Comparison of ENCODE assay signal across 8 cellular contexts in genomic region chr22:49838771-49839717, GRCh38. TPM values are rescaled to one million over a fixed set of nuclear protein-coding genes. Genes with fewer than 3 reads are reported as not detected.
DNase-seq lines count a peak whose midpoint lies in the region; ATAC-seq and TF ChIP-seq lines count a peak whose summit lies in the region.

No MANE protein-coding gene starts in this region.

- peak overlapping the region; percentile 97 for H3K27ac Mint-ChIP-seq in T-helper 17 cell
- H3K27ac Mint-ChIP-seq in activated naive CD8-positive, alpha-beta T cell: peak overlapping the region; percentile 96

- peaks cover 0 to 17% (median 6%) of the 10 kb centered on the region in 6 donors for H3K4me1 ChIP-seq in spleen
- H3K4me1 ChIP-seq in tibial nerve: no peaks in the 10 kb centered on the region

- no peaks in the 10 kb centered on the region for H3K9me3 Mint-ChIP-seq in activated naive CD8-positive, alpha-beta T cell (ENCODE audit: low read depth)

- peak overlapping the region; percentile 93 for H3K4me3 Mint-ChIP-seq in T-helper 17 cell
- H3K4me3 Mint-ChIP-seq in activated naive CD8-positive, alpha-beta T cell: peak overlapping the region; percentile 85

- DNase-seq in CMK (ENCODE audit: low read depth): peak; percentile 69
- peak; percentile 85 to 91 (median 89) for DNase-seq in T-helper 17 cell
- peak; percentile 89 for DNase-seq in spleen
- DNase-seq in NCI-H82 treated with DMSO at 0.1 percent for 48 hours (lab: John Stamatoyannopoulos, UW; ENCODE audit: unreplicated experiment): no peak
- DNase-seq in AG08396 (ENCODE audit: low spot score): no peak
- DNase-seq in tibial nerve (ENCODE audit: low spot score in 2 of 2): no peak

- intact Hi-C loops in spleen (cut with DNase I; ENCODE audit: low total_unique reads): no loop called here

- H3K27ac ChIP-seq in spleen (peak overlapping the region; percentile 38 to 88 (median 64)), tibial nerve (peak overlapping the region in 1 of 4 donors; percentile 51)

- peak overlapping the region in 5 of 8 donors; percentile 8 to 60 (median 28) for H3K4me3 ChIP-seq in spleen
- H3K4me3 ChIP-seq in tibial nerve: no peak overlapping the region

- H3K27me3 Mint-ChIP-seq in T-helper 17 cell: no peaks in the 10 kb centered on the region
- H3K27me3 Mint-ChIP-seq in activated naive CD8-positive, alpha-beta T cell: no peaks in the 10 kb centered on the region

- no peak for TF ChIP-seq CTCF in spleen (IDR thresholded peaks at IDR 0.05 in 8 of 11, conservative IDR thresholded peaks at IDR 0.05 in 3 of 11)
- TF ChIP-seq CTCF in tibial nerve (IDR thresholded peaks at IDR 0.05): no peak

- H3K36me3 ChIP-seq in spleen: no peaks in the 10 kb centered on the region
- no peaks in the 10 kb centered on the region for H3K36me3 ChIP-seq in tibial nerve

- peaks cover 0 to 9% (median 0%) of the 10 kb centered on the region in 7 donors for H3K27me3 ChIP-seq in spleen (replicated peaks in 1 of 7)
- H3K27me3 ChIP-seq in tibial nerve: peaks cover 0 to 8% of the 10 kb centered on the region in 2 donors

- TF ChIP-seq EP300 in tibial nerve (IDR thresholded peaks at IDR 0.05): no peak

- 38 to 53% (median 45%) methylated on average over 28 to 29 of the region's 29 CpGs for WGBS in spleen, 5 donors
- 61 to 72% methylated on average over 24 to 28 of the region's 29 CpGs for WGBS in tibial nerve, 2 donors

- ATAC-seq in T-helper 17 cell: peak; percentile 95
- no peak for ATAC-seq in HG03565 (IDR thresholded peaks at IDR 0.05; ENCODE audit: unreplicated experiment)

- H3K9me3 ChIP-seq in T-helper 17 cell (ENCODE audit: control insufficient read depth, low read length, poor library complexity, severe bottlenecking): no peaks in the 10 kb centered on the region
- H3K9me3 ChIP-seq in spleen: no peaks in the 10 kb centered on the region
- H3K9me3 ChIP-seq in tibial nerve: no peaks in the 10 kb centered on the region

- H3K4me1 Mint-ChIP-seq in T-helper 17 cell: peaks cover 28% of the 10 kb centered on the region
- H3K4me1 Mint-ChIP-seq in activated naive CD8-positive, alpha-beta T cell (ENCODE audit: low read depth): peaks cover 30% of the 10 kb centered on the region

- no peak for TF ChIP-seq POLR2A in spleen (IDR thresholded peaks at IDR 0.05)
- no peak for TF ChIP-seq POLR2A in tibial nerve (IDR thresholded peaks at IDR 0.05)

- H3K36me3 Mint-ChIP-seq in T-helper 17 cell (ENCODE audit: low read depth): no peaks in the 10 kb centered on the region
- H3K36me3 Mint-ChIP-seq in activated naive CD8-positive, alpha-beta T cell: no peaks in the 10 kb centered on the region

RNA-seq across cellular contexts. Expression of gene BRD1, which starts 11.4 kb away (rescaled TPM):
- total RNA-seq in T-helper 17 cell: 100 to 1,000 TPM; 127 to 153 TPM
- total RNA-seq in spleen: 10 to 100 TPM; 35.3 to 59.6 (median 46.9) TPM
- polyA plus RNA-seq in spleen: 10 to 100 TPM; 14.2 to 23.1 (median 17.6) TPM
- 10 to 100 TPM; 44.6 to 74.9 (median 60.4) TPM for total RNA-seq in tibial nerve

RNA-seq across cellular contexts. Expression of gene ZBED4, which starts 14.6 kb away (rescaled TPM):
- total RNA-seq in T-helper 17 cell (10 to 100 TPM; 15.4 to 20.4 TPM), spleen (10 to 100 TPM; 10.1 to 23.2 (median 16.1) TPM), tibial nerve (10 to 100 TPM in 1 of 4 donors, 1 to 10 TPM in 3; 5.9 to 12.3 (median 7.3) TPM)
- 1 to 10 TPM; 2.9 to 5.3 (median 3.5) TPM for polyA plus RNA-seq in spleen

Comparison
In these comparisons a context has a peak if more than half of its experiments do, and no peak if none do; other contexts are left out.
1. DNase-seq: peak in CMK (single experiment), T-helper 17 cell (3 of 3) and spleen (single experiment); none in NCI-H82 treated with DMSO at 0.1 percent for 48 hours (single experiment), AG08396 (single experiment) and tibial nerve (0 of 2).
2. H3K4me3 ChIP-seq: peak in spleen (5 of 8); none in tibial nerve (0 of 4).